In the genomic region with DNA sequence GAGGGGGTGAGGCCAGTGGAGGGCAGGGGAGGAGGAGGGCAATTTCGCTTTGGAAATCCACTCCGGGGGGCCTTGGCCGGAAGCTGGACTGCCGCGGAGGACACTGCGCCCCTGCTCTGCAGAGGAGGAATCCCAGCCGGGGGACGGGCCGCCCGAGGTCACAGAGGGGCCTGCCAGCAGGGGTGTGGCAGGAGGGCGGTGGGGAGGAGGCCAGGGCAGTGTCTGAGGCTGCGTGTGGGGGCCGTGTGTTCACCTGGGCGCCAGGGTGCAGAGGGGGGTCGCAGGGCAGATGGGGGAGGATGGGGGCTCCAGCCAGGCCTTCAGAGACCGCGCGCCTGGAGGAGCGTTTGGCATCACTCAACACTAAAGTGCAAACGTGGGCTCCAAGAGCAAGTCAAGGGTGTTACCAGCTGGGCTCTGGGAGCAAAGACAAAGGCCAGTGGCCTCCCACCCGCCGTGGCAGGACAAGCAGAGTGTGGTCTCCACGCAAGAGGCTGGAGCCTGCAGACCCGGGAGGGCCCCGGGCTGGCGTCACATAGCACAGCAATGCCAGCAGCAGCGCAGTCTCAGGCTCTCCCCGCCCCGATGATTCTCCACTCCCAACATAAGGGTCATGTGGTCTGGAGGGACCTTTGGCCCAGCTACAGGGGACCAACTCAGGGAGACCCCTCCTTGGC, we compare ENCODE assay signal across 31 cellular contexts.
"Had no signal": no experiment of that assay in that cellular context is flagged by ENCODE, and none has a peak within 500 bp of the region (broad histone marks: within the 10 kb centered on the region; RNA-seq: fewer than 3 reads in every experiment).

No MANE protein-coding gene starts in this region.

- H3K27me3 Mint-ChIP-seq: activated CD4-positive, alpha-beta T cell treated with anti-CD3 and anti-CD28 coated beads, Interleukin-2, amount 10 ng/mL, durations not matched to agents 7 days and 5 days; activated T-cell treated with anti-CD3 and anti-CD28 coated beads, Interleukin-2, amount 50 U/mL, for 24 hours; effector memory CD8-positive, alpha-beta T cell; naive B cell had no signal

- H3K36me3 Mint-ChIP-seq: mesothelial cell of epicardium; naive B cell; stimulated activated naive B cell treated with anti-CD40 and anti-IgM and Interleukin-4, amounts not matched to agents 10 μg/mL and 1 μg/mL and 100 μg/mL, for 72 hours had no signal

- H3K4me1 Mint-ChIP-seq: activated CD4-positive, alpha-beta memory T cell treated with anti-CD3 and anti-CD28 coated beads, Interleukin-2, amount 10 ng/mL, durations not matched to agents 7 days and 5 days; activated CD4-positive, alpha-beta T cell treated with anti-CD3 and anti-CD28 coated beads, Interleukin-2, amount 10 ng/mL, durations not matched to agents 7 days and 5 days; mesothelial cell of epicardium; naive B cell had no signal

- H3K4me3 ChIP-seq: hepatocyte, pancreas, prostate gland, sigmoid colon, smooth muscle cell, thoracic aorta had no signal

- H3K9me3 ChIP-seq: pancreas, prostate gland, sigmoid colon, thoracic aorta had no signal

- H3K36me3 ChIP-seq: brain microvascular endothelial cell, pancreas, prostate gland, sigmoid colon, thoracic aorta had no signal

- H3K27me3 ChIP-seq: brain microvascular endothelial cell, hepatocyte, pancreas had no signal

- H3K4me1 ChIP-seq: pancreas, prostate gland, sigmoid colon had no signal

- H3K27ac ChIP-seq: brain microvascular endothelial cell, hepatocyte, pancreas, prostate gland, sigmoid colon, thoracic aorta had no signal

- H3K27ac Mint-ChIP-seq: activated CD4-positive, alpha-beta memory T cell treated with anti-CD3 and anti-CD28 coated beads, Interleukin-2, amount 10 ng/mL, durations not matched to agents 7 days and 5 days; activated CD4-positive, alpha-beta T cell treated with anti-CD3 and anti-CD28 coated beads, Interleukin-2, amount 10 ng/mL, durations not matched to agents 7 days and 5 days; mesothelial cell of epicardium; stimulated activated naive B cell treated with anti-CD40 and anti-IgM and Interleukin-4, amounts not matched to agents 10 μg/mL and 1 μg/mL and 100 μg/mL, for 72 hours; T-helper 17 cell had no signal

- H3K4me3 Mint-ChIP-seq: activated CD4-positive, alpha-beta memory T cell treated with anti-CD3 and anti-CD28 coated beads, Interleukin-2, amount 10 ng/mL, durations not matched to agents 7 days and 5 days; activated CD4-positive, alpha-beta T cell treated with anti-CD3 and anti-CD28 coated beads, Interleukin-2, amount 10 ng/mL, durations not matched to agents 7 days and 5 days; activated T-cell treated with anti-CD3 and anti-CD28 coated beads, Interleukin-2, amount 50 U/mL, for 24 hours; effector memory CD8-positive, alpha-beta T cell; mesothelial cell of epicardium; naive B cell; nephron progenitor cell; stimulated activated naive B cell treated with anti-CD40 and anti-IgM and Interleukin-4, amounts not matched to agents 10 μg/mL and 1 μg/mL and 100 μg/mL, for 72 hours; WTC11 had no signal

- ATAC-seq: effector memory CD8-positive, alpha-beta T cell; stimulated activated naive B cell treated with anti-CD40 and anti-IgM and Interleukin-4, amounts not matched to agents 10 μg/mL and 1 μg/mL and 100 μg/mL, for 72 hours; T-helper 17 cell; WTC11 had no signal

- H3K9me3 Mint-ChIP-seq: activated CD4-positive, alpha-beta memory T cell treated with anti-CD3 and anti-CD28 coated beads, Interleukin-2, amount 10 ng/mL, durations not matched to agents 7 days and 5 days; activated CD4-positive, alpha-beta T cell treated with anti-CD3 and anti-CD28 coated beads, Interleukin-2, amount 10 ng/mL, durations not matched to agents 7 days and 5 days; activated T-cell treated with anti-CD3 and anti-CD28 coated beads, Interleukin-2, amount 50 U/mL, for 24 hours; effector memory CD8-positive, alpha-beta T cell; mesothelial cell of epicardium; naive B cell; stimulated activated naive B cell treated with anti-CD40 and anti-IgM and Interleukin-4, amounts not matched to agents 10 μg/mL and 1 μg/mL and 100 μg/mL, for 72 hours had no signal

- DNase-seq: activated CD4-positive, alpha-beta memory T cell treated with anti-CD3 and anti-CD28 coated beads, Interleukin-2, amount 10 ng/mL, durations not matched to agents 7 days and 5 days; activated CD4-positive, alpha-beta T cell treated with anti-CD3 and anti-CD28 coated beads for 1 hour; activated CD4-positive, alpha-beta T cell treated with anti-CD3 and anti-CD28 coated beads, Interleukin-2, amount 10 ng/mL, durations not matched to agents 7 days and 5 days; activated CD8-positive, alpha-beta memory T cell treated with anti-CD3 and anti-CD28 coated beads, Interleukin-2, amount 50 U/mL, for 48 hours; activated gamma-delta T cell; activated naive CD4-positive, alpha-beta T cell treated with anti-CD3 and anti-CD28 coated beads, Interleukin-2, amount 50 U/mL, for 16 hours; activated T-cell treated with anti-CD3 and anti-CD28 coated beads, Interleukin-2, amount 50 U/mL, for 24 hours; amniotic stem cell; brain microvascular endothelial cell; cortex of kidney; effector memory CD8-positive, alpha-beta T cell; foreskin melanocyte; islet precursor cell; left cardiac atrium; naive B cell; nephron progenitor cell; retina; sigmoid colon; stimulated activated CD4-positive, alpha-beta T cell treated with anti-CD3 and anti-CD28 coated beads, Interleukin-1b, Interleukin-23, amount 100 ng/mL, for 48 hours; stimulated activated CD4-positive, alpha-beta T cell treated with anti-CD3 and anti-CD28 coated beads, Interleukin-4, amount 100 ng/mL, for 4 hours; stimulated activated CD8-positive, alpha-beta memory T cell treated with anti-CD3 and anti-CD28 coated beads, Interleukin-4, amount 100 ng/mL, for 48 hours; stimulated activated naive B cell treated with anti-CD40 and anti-IgM and Interleukin-4, amounts not matched to agents 10 μg/mL and 1 μg/mL and 100 μg/mL, for 72 hours; T-helper 17 cell; T1000 had no signal
